Comparison of ENCODE assay signal across 1 cellular context in the genomic region with DNA sequence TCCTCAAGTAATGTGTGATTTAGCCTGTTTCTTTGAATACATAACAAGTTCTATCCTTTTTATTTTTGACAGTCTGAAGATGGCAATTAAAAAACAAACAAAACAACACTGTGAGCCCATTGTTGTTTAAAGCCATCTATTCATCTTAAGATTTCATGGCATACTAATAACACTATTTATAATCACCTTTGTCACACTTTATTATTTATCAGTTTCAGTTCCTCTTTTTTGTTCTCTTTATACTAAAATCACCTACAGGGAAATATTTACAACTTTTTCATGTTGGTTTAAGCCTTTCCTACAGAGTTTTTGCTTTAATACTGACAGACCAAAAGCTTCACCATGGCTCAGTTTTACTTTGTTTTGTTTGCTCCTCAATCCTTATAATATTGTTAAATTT.
TF ChIP-seq lines count a peak whose summit lies in the region.

No MANE protein-coding gene starts in this region.

TF ChIP-seq in GM12878, 131 proteins besides CTCF, POLR2A, EP300 and RAD21 (continued from another document):
- TF ChIP-seq CHD2 (IDR thresholded peaks at IDR 0.05; ENCODE audit: borderline replicate concordance, low read depth, low read length) (no peak; the same call in 1 of the 2 replicates), MEF2A (IDR thresholded peaks at IDR 0.05; ENCODE audit: insufficient read depth, low read depth, low read length) (peak; percentile 95), RUNX3 (IDR thresholded peaks at IDR 0.05; ENCODE audit: low read length) (peak; percentile 53; the same call in 1 of the 2 replicates), GATAD2B (conservative IDR thresholded peaks at IDR 0.05; ENCODE audit: low read depth) (no peak), BACH1 (IDR thresholded peaks at IDR 0.05; ENCODE audit: borderline replicate concordance) (peak; percentile 97), ZNF217 (IDR thresholded peaks at IDR 0.05) (peak; percentile 95), IRF4 (IDR thresholded peaks at IDR 0.05; ENCODE audit: low read depth, low read length) (peak; percentile 69), BCL11A (IDR thresholded peaks at IDR 0.05; ENCODE audit: low read depth, low read length) (peak; percentile 63; the same call in 1 of the 2 replicates), CHD4 (IDR thresholded peaks at IDR 0.05) (no peak), MTA2 (IDR thresholded peaks at IDR 0.05; ENCODE audit: low read depth) (peak; percentile 99), SREBF1 (IDR thresholded peaks at IDR 0.05; ENCODE audit: low read length) (no peak), BMI1 (IDR thresholded peaks at IDR 0.05; ENCODE audit: borderline replicate concordance) (peak; percentile 94), HDGF (IDR thresholded peaks at IDR 0.05) (no peak), NFIC (IDR thresholded peaks at IDR 0.05; ENCODE audit: low read depth, low read length) (peak; percentile 94), MTA3 (IDR thresholded peaks at IDR 0.05; ENCODE audit: borderline replicate concordance, low read length) (peak; percentile 48; the same call in 1 of the 2 replicates), NR2C2 (IDR thresholded peaks at IDR 0.05; ENCODE audit: borderline replicate concordance, control insufficient read depth, insufficient read length, low read depth) (no peak), LARP7 (IDR thresholded peaks at IDR 0.05) (no peak), MEF2B (IDR thresholded peaks at IDR 0.05; ENCODE audit: partially characterized antibody, poor library complexity, severe bottlenecking) (peak; percentile 96), CREM (IDR thresholded peaks at IDR 0.05; ENCODE audit: low read depth) (peak; percentile 51; the same call in 1 of the 2 replicates), IKZF2 (IDR thresholded peaks at IDR 0.05) (peak; percentile 88 to 90), IKZF1 (conservative IDR thresholded peaks at IDR 0.05) (peak; percentile 64), JUNB (IDR thresholded peaks at IDR 0.05) (peak; percentile 91), ATF7 (IDR thresholded peaks at IDR 0.05; ENCODE audit: low read depth) (peak; percentile 91), SPI1 (IDR thresholded peaks at IDR 0.05; ENCODE audit: borderline replicate concordance, insufficient read depth, low read depth, low read length) (peak; percentile 98), MXI1 (IDR thresholded peaks at IDR 0.05; ENCODE audit: low read depth, low read length) (peak; percentile 13; the same call in 1 of the 2 replicates), SIN3A (IDR thresholded peaks at IDR 0.05; ENCODE audit: low read depth, low read length) (no peak), GABPA (IDR thresholded peaks at IDR 0.05; ENCODE audit: low read depth) (peak; percentile 22; the same call in 1 of the 2 replicates), SMARCA5 (IDR thresholded peaks at IDR 0.05) (no peak)
- TF ChIP-seq, protein P1, sequence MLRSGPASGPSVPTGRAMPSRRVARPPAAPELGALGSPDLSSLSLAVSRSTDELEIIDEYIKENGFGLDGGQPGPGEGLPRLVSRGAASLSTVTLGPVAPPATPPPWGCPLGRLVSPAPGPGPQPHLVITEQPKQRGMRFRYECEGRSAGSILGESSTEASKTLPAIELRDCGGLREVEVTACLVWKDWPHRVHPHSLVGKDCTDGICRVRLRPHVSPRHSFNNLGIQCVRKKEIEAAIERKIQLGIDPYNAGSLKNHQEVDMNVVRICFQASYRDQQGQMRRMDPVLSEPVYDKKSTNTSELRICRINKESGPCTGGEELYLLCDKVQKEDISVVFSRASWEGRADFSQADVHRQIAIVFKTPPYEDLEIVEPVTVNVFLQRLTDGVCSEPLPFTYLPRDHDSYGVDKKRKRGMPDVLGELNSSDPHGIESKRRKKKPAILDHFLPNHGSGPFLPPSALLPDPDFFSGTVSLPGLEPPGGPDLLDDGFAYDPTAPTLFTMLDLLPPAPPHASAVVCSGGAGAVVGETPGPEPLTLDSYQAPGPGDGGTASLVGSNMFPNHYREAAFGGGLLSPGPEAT (IDR thresholded peaks at IDR 0.05; ENCODE audit: low read depth): peak; percentile 90
- TF ChIP-seq, protein P2, sequence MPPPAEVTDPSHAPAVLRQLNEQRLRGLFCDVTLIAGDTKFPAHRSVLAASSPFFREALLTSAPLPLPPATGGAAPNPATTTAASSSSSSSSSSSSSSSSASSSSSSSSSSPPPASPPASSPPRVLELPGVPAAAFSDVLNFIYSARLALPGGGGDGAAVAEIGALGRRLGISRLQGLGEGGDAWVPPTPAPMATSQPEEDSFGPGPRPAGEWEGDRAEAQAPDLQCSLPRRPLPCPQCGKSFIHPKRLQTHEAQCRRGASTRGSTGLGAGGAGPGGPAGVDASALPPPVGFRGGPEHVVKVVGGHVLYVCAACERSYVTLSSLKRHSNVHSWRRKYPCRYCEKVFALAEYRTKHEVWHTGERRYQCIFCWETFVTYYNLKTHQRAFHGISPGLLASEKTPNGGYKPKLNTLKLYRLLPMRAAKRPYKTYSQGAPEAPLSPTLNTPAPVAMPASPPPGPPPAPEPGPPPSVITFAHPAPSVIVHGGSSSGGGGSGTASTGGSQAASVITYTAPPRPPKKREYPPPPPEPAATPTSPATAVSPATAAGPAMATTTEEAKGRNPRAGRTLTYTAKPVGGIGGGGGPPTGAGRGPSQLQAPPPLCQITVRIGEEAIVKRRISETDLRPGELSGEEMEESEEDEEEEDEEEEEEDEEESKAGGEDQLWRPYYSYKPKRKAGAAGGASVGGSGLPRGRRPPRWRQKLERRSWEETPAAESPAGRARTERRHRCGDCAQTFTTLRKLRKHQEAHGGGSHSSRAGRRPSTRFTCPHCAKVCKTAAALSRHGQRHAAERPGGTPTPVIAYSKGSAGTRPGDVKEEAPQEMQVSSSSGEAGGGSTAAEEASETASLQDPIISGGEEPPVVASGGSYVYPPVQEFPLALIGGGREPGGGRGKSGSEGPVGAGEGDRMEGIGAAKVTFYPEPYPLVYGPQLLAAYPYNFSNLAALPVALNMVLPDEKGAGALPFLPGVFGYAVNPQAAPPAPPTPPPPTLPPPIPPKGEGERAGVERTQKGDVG (CRISPR knock-in tag; IDR thresholded peaks at IDR 0.05): peak; percentile 38; the same call in 1 of the 2 replicates
- TF ChIP-seq, protein P3, sequence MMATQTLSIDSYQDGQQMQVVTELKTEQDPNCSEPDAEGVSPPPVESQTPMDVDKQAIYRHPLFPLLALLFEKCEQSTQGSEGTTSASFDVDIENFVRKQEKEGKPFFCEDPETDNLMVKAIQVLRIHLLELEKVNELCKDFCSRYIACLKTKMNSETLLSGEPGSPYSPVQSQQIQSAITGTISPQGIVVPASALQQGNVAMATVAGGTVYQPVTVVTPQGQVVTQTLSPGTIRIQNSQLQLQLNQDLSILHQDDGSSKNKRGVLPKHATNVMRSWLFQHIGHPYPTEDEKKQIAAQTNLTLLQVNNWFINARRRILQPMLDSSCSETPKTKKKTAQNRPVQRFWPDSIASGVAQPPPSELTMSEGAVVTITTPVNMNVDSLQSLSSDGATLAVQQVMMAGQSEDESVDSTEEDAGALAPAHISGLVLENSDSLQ (IDR thresholded peaks at IDR 0.05): peak; percentile 32; the same call in 1 of the 2 replicates
- TF ChIP-seq, protein P4, sequence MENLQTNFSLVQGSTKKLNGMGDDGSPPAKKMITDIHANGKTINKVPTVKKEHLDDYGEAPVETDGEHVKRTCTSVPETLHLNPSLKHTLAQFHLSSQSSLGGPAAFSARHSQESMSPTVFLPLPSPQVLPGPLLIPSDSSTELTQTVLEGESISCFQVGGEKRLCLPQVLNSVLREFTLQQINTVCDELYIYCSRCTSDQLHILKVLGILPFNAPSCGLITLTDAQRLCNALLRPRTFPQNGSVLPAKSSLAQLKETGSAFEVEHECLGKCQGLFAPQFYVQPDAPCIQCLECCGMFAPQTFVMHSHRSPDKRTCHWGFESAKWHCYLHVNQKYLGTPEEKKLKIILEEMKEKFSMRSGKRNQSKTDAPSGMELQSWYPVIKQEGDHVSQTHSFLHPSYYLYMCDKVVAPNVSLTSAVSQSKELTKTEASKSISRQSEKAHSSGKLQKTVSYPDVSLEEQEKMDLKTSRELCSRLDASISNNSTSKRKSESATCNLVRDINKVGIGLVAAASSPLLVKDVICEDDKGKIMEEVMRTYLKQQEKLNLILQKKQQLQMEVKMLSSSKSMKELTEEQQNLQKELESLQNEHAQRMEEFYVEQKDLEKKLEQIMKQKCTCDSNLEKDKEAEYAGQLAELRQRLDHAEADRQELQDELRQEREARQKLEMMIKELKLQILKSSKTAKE (IDR thresholded peaks at IDR 0.05; ENCODE audit: low read depth, poor library complexity, severe bottlenecking): peak; percentile 72
- TF ChIP-seq, protein P5, sequence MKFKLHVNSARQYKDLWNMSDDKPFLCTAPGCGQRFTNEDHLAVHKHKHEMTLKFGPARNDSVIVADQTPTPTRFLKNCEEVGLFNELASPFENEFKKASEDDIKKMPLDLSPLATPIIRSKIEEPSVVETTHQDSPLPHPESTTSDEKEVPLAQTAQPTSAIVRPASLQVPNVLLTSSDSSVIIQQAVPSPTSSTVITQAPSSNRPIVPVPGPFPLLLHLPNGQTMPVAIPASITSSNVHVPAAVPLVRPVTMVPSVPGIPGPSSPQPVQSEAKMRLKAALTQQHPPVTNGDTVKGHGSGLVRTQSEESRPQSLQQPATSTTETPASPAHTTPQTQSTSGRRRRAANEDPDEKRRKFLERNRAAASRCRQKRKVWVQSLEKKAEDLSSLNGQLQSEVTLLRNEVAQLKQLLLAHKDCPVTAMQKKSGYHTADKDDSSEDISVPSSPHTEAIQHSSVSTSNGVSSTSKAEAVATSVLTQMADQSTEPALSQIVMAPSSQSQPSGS (IDR thresholded peaks at IDR 0.05; ENCODE audit: low read length): peak; percentile 93
